In genomic region chr9:119177141-119177540, GRCh38 we compare ENCODE assay signal across 35 cellular contexts.
"Had no signal": no experiment of that assay in that cellular context is flagged by ENCODE, and none has a peak within 500 bp of the region (broad histone marks: within the 10 kb centered on the region; RNA-seq: fewer than 3 reads in every experiment).

No MANE protein-coding gene starts in this region.

- H3K9ac ChIP-seq: SK-N-SH had no signal

- H3K36me3 ChIP-seq: cardiac muscle cell, MG63, Peyer's patch, SJSA1 had no signal

- ATAC-seq: activated CD4-positive, alpha-beta T cell treated with anti-CD3 and anti-CD28 coated beads for 36 hours; activated CD4-positive, CD25-positive, alpha-beta regulatory T cell treated with anti-CD3 and anti-CD28 coated beads, Interleukin-2, amount 50 U/mL, for 24 hours; activated CD8-positive, alpha-beta T cell treated with anti-CD3 and anti-CD28 coated beads, Interleukin-2, amount 10 ng/mL, durations not matched to agents 7 days and 5 days; activated naive CD8-positive, alpha-beta T cell treated with anti-CD3 and anti-CD28 coated beads, Interleukin-2, amount 50 U/mL, for 24 hours; activated T-cell treated with anti-CD3 and anti-CD28 coated beads, Interleukin-2, amount 50 U/mL, for 4 hours; PC-3; WTC11 had no signal

- H3K4me1 Mint-ChIP-seq: activated CD4-positive, alpha-beta T cell treated with anti-CD3 and anti-CD28 coated beads for 36 hours; activated CD4-positive, alpha-beta T cell treated with anti-CD3 and anti-CD28 coated beads, Interleukin-2, amount 10 ng/mL, durations not matched to agents 7 days and 5 days; activated naive CD4-positive, alpha-beta T cell treated with anti-CD3 and anti-CD28 coated beads, Interleukin-2, amount 10 ng/mL, durations not matched to agents 7 days and 5 days; activated naive CD8-positive, alpha-beta T cell treated with anti-CD3 and anti-CD28 coated beads, Interleukin-2, amount 50 U/mL, for 24 hours had no signal

- DNase-seq: activated CD4-positive, alpha-beta T cell treated with anti-CD3 and anti-CD28 coated beads for 36 hours; activated CD4-positive, alpha-beta T cell treated with anti-CD3 and anti-CD28 coated beads, Interleukin-2, amount 10 ng/mL, durations not matched to agents 7 days and 5 days; activated CD4-positive, alpha-beta T cell treated with anti-CD3 and anti-CD28 coated beads, Interleukin-2, amount 50 U/mL, for 48 hours; activated CD8-positive, alpha-beta memory T cell treated with anti-CD3 and anti-CD28 coated beads, Interleukin-2, amount 50 U/mL, for 4 hours; activated CD8-positive, alpha-beta T cell treated with anti-CD3 and anti-CD28 coated beads, Interleukin-2, amount 10 ng/mL, durations not matched to agents 7 days and 5 days; activated naive CD4-positive, alpha-beta T cell treated with anti-CD3 and anti-CD28 coated beads, Interleukin-2, amount 10 ng/mL, durations not matched to agents 7 days and 5 days; activated naive CD8-positive, alpha-beta T cell treated with anti-CD3 and anti-CD28 coated beads, Interleukin-2, amount 50 U/mL, for 24 hours; activated T-cell treated with anti-CD3 and anti-CD28 coated beads for 4 hours; activated T-cell treated with anti-CD3 and anti-CD28 coated beads, Interleukin-2, amount 50 U/mL, for 4 hours; aorta; Kasumi-1; KG1; MG63; NCI-H1048; NCI-H1105 treated with DMSO at 0.1 percent for 48 hours; NCI-H1436; NCI-H1694 treated with DMSO at 0.1 percent for 48 hours; NCI-H2029; NCI-H446; NCI-H510A treated with DMSO at 0.1 percent for 48 hours; NCI-H526 treated with DMSO at 0.1 percent for 48 hours; NK-92 treated with Interleukin-12 subunit alpha and Interleukin-12 subunit beta, amount 100 ng/mL, for 24 hours; PC-3; Peyer's patch; RPMI8226; SHP77 treated with DMSO at 0.1 percent for 48 hours; SK-N-SH had no signal

- H3K9me3 ChIP-seq: MG63, Peyer's patch, SK-N-SH had no signal

- H3K27me3 Mint-ChIP-seq: activated CD4-positive, alpha-beta T cell treated with anti-CD3 and anti-CD28 coated beads for 36 hours; activated CD4-positive, alpha-beta T cell treated with anti-CD3 and anti-CD28 coated beads, Interleukin-2, amount 10 ng/mL, durations not matched to agents 7 days and 5 days; activated naive CD4-positive, alpha-beta T cell treated with anti-CD3 and anti-CD28 coated beads, Interleukin-2, amount 10 ng/mL, durations not matched to agents 7 days and 5 days; activated naive CD8-positive, alpha-beta T cell; activated naive CD8-positive, alpha-beta T cell treated with anti-CD3 and anti-CD28 coated beads, Interleukin-2, amount 50 U/mL, for 24 hours had no signal

- H3K27me3 ChIP-seq: cardiac muscle cell, MG63, Peyer's patch, SJSA1 had no signal

- H3K4me1 ChIP-seq: Peyer's patch, SJSA1 had no signal

- H3K36me3 Mint-ChIP-seq: activated naive CD4-positive, alpha-beta T cell treated with anti-CD3 and anti-CD28 coated beads, Interleukin-2, amount 10 ng/mL, durations not matched to agents 7 days and 5 days; activated naive CD8-positive, alpha-beta T cell had no signal

- H3K9me3 Mint-ChIP-seq: activated CD4-positive, alpha-beta T cell treated with anti-CD3 and anti-CD28 coated beads, Interleukin-2, amount 10 ng/mL, durations not matched to agents 7 days and 5 days; T-helper 1 cell treated with Interleukin-12 subunit alpha and Interleukin-12 subunit beta and Interleukin-4 antibody, amounts not matched to agents 30 μg/mL and 1 μg/mL, for 36 hours; WTC11 had no signal

- H3K4me3 Mint-ChIP-seq: activated CD4-positive, alpha-beta T cell treated with anti-CD3 and anti-CD28 coated beads for 36 hours; activated CD4-positive, alpha-beta T cell treated with anti-CD3 and anti-CD28 coated beads, Interleukin-2, amount 10 ng/mL, durations not matched to agents 7 days and 5 days; activated CD8-positive, alpha-beta T cell treated with anti-CD3 and anti-CD28 coated beads, Interleukin-2, amount 10 ng/mL, durations not matched to agents 7 days and 5 days; activated naive CD4-positive, alpha-beta T cell treated with anti-CD3 and anti-CD28 coated beads, Interleukin-2, amount 10 ng/mL, durations not matched to agents 7 days and 5 days; activated naive CD8-positive, alpha-beta T cell; activated naive CD8-positive, alpha-beta T cell treated with anti-CD3 and anti-CD28 coated beads, Interleukin-2, amount 50 U/mL, for 24 hours; activated T-cell treated with anti-CD3 and anti-CD28 coated beads, Interleukin-2, amount 50 U/mL, for 4 hours; activated T-helper 1 cell treated with anti-CD3 and anti-CD28 coated beads, Interleukin-12 subunit alpha, Interleukin-12 subunit beta, Interleukin-2, Interleukin-4 antibody, amounts not matched to agents 30 ng/mL and 10 ng/mL and 1 ng/mL, durations not matched to agents 14 hours and 24 hours and 36 hours; T-helper 1 cell treated with Interleukin-12 subunit alpha and Interleukin-12 subunit beta and Interleukin-4 antibody, amounts not matched to agents 30 μg/mL and 1 μg/mL, for 36 hours; T-helper 2 cell treated with Interferon-gamma antibody and Interleukin-4, amounts not matched to agents 5 μg/mL and 100 μg/mL, for 36 hours; WTC11 had no signal

- H3K4me2 ChIP-seq: SK-N-SH had no signal

- H3K4me3 ChIP-seq: cardiac muscle cell, MG63, Peyer's patch, SJSA1 had no signal

- H3K27ac ChIP-seq: cardiac muscle cell, Peyer's patch, SJSA1 had no signal

- H3K27ac Mint-ChIP-seq: activated CD4-positive, alpha-beta T cell treated with anti-CD3 and anti-CD28 coated beads for 36 hours; activated CD4-positive, alpha-beta T cell treated with anti-CD3 and anti-CD28 coated beads, Interleukin-2, amount 10 ng/mL, durations not matched to agents 7 days and 5 days; activated CD8-positive, alpha-beta T cell treated with anti-CD3 and anti-CD28 coated beads, Interleukin-2, amount 10 ng/mL, durations not matched to agents 7 days and 5 days; activated naive CD4-positive, alpha-beta T cell treated with anti-CD3 and anti-CD28 coated beads, Interleukin-2, amount 10 ng/mL, durations not matched to agents 7 days and 5 days; activated naive CD8-positive, alpha-beta T cell; activated naive CD8-positive, alpha-beta T cell treated with anti-CD3 and anti-CD28 coated beads, Interleukin-2, amount 50 U/mL, for 24 hours; activated T-helper 1 cell treated with anti-CD3 and anti-CD28 coated beads, Interleukin-12 subunit alpha, Interleukin-12 subunit beta, Interleukin-2, Interleukin-4 antibody, amounts not matched to agents 30 ng/mL and 10 ng/mL and 1 ng/mL, durations not matched to agents 14 hours and 24 hours and 36 hours; T-helper 1 cell treated with Interleukin-12 subunit alpha and Interleukin-12 subunit beta and Interleukin-4 antibody, amounts not matched to agents 30 μg/mL and 1 μg/mL, for 36 hours; T-helper 2 cell treated with Interferon-gamma antibody and Interleukin-4, amounts not matched to agents 5 μg/mL and 100 μg/mL, for 36 hours; WTC11 had no signal
